Comparison of ENCODE assay signal across 32 cellular contexts in genomic region chr1:178565586-178565985, GRCh38. TPM values are rescaled to one million over a fixed set of nuclear protein-coding genes. Genes with fewer than 3 reads are reported as not detected.
"Had no signal": no experiment of that assay in that cellular context is flagged by ENCODE, and none has a peak within 500 bp of the region (broad histone marks: within the 10 kb centered on the region; RNA-seq: fewer than 3 reads in every experiment).

No MANE protein-coding gene starts in this region.

- H3K9me3 ChIP-seq: pancreas, prostate gland, thyroid gland, vagina had no signal

- FAIRE-seq: astrocyte, keratinocyte, pancreas had no signal

- H3K27ac ChIP-seq: brain microvascular endothelial cell, gastroesophageal sphincter, pancreas, prostate gland, upper lobe of left lung, vagina had no signal

- H3K4me1 ChIP-seq: gastroesophageal sphincter, pancreas, prostate gland, upper lobe of left lung, vagina had no signal

- DNase-seq: activated CD4-positive, alpha-beta T cell treated with anti-CD3 and anti-CD28 coated beads for 4 hours; activated CD8-positive, alpha-beta memory T cell treated with anti-CD3 and anti-CD28 coated beads for 24 hours; activated gamma-delta T cell treated with Interleukin-2 at 50 U/mL for 16 hours; activated naive CD4-positive, alpha-beta T cell treated with anti-CD3 and anti-CD28 coated beads, Interleukin-2, amount 50 U/mL, for 16 hours; activated T-cell treated with anti-CD3 and anti-CD28 coated beads, Interleukin-2, amount 50 U/mL, for 1 hour; amniotic stem cell; brain microvascular endothelial cell; caudate nucleus; cortex of kidney; effector memory CD8-positive, alpha-beta T cell; erythroblast; hippocampal formation; left cardiac atrium; naive thymus-derived CD8-positive, alpha-beta T cell; nucleus accumbens; pancreas; stimulated activated CD4-positive, alpha-beta T cell treated with anti-CD3 and anti-CD28 coated beads, Interleukin-2, amount 100 ng/mL, for 48 hours; substantia nigra; thyroid gland; upper lobe of left lung had no signal

- ATAC-seq: effector memory CD8-positive, alpha-beta T cell; gastroesophageal sphincter; left cardiac atrium; naive thymus-derived CD8-positive, alpha-beta T cell; pancreas had no signal

- H3K4me3 ChIP-seq: gastroesophageal sphincter, pancreas, prostate gland, thyroid gland, upper lobe of left lung, vagina had no signal

- H3K36me3 ChIP-seq: brain microvascular endothelial cell, gastroesophageal sphincter, pancreas, prostate gland, thyroid gland, upper lobe of left lung, vagina had no signal

- H3K27me3 ChIP-seq: brain microvascular endothelial cell, gastroesophageal sphincter, pancreas, thyroid gland, upper lobe of left lung, vagina had no signal

RNA-seq across cellular contexts. Expression of gene TEX35, which starts 52.7 kb away (rescaled TPM):
- total RNA-seq: astrocyte; chondrocyte; fibroblast of lung; gastroesophageal sphincter; left cardiac atrium; liver; mammary epithelial cell; mesothelial cell of epicardium; naive thymus-derived CD8-positive, alpha-beta T cell; neural crest cell; pancreas; T-helper 1 cell treated with Interleukin-12 subunit alpha and Interleukin-12 subunit beta and Interleukin-4 antibody, amounts not matched to agents 30 ng/mL and 1 ng/mL, for 36 hours; thyroid gland; upper lobe of left lung; vagina had no signal
- polyA plus RNA-seq: liver; mammary epithelial cell; naive thymus-derived CD8-positive, alpha-beta T cell; pancreas had no signal
